10 cellular contexts compared by ENCODE assay signal in the genomic region with DNA sequence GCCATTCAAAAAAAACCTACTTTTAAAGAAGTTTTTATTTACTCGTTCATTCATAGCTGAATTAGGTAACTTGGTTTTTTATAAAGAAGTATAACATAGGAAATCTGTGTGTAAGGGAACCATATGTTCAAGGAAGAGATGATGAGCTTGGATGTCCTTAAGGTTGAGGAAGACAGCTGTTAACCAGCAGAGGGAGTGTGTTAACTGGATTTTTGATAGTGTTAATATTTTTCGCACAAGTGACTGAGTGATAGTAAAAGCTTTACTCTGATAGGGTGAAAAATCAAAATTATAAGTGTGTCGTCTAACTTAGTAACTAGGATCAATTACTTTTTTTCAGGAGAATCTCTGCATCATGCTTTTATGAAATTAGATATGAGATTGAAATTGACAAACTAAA.
A peak's percentile ranks its signal among the peaks of the same experiment; 100 is the strongest.
DNase-seq lines count a peak whose midpoint lies in the region; ATAC-seq, FAIRE-seq and TF ChIP-seq lines count a peak whose summit lies in the region.
"Had no signal": no experiment of that assay in that cellular context is flagged by ENCODE, and none has a peak within 500 bp of the region (broad histone marks: within the 10 kb centered on the region; RNA-seq: fewer than 3 reads in every experiment).

No MANE protein-coding gene starts in this region.

- no peaks in the 10 kb centered on the region for H3K27me3 ChIP-seq in BJ (ENCODE audit: control insufficient read depth, insufficient read depth, low read length)
- no peaks in the 10 kb centered on the region for H3K27me3 ChIP-seq in left lung

- H3K36me3 ChIP-seq in BJ (ENCODE audit: control insufficient read depth, insufficient read depth, low read length) (no peaks in the 10 kb centered on the region), left lung (no peaks in the 10 kb centered on the region)

- H3K4me3 ChIP-seq in BJ (ENCODE audit: low read depth, low read length) = no peak overlapping the region
- H3K4me3 ChIP-seq in left lung = no peak overlapping the region

- POLR2A ChIA-PET in BJ (lab: Charles Lee) = no interaction called here

- FAIRE-seq in TTC549 (lab: Jason Lieb, UNC) = peak; percentile 43

- TF ChIP-seq CTCF in BJ (IDR thresholded peaks at IDR 0.05; ENCODE audit: insufficient read depth, low read depth, low read length) (peak; percentile 21; the same call in 1 of the 2 replicates), left lung (IDR thresholded peaks at IDR 0.05) (peak; percentile 19 to 30)

- DNase-seq in BJ (ENCODE audit: low read depth) (no peak), KBM-7 (peak; percentile 9), left lung (no peak), NCI-H2107 treated with DMSO at 0.1 percent for 48 hours (lab: John Stamatoyannopoulos, UW; ENCODE audit: unreplicated experiment) (no peak), mucosa of gallbladder (ENCODE audit: low spot score) (no peak)
- DNase-seq: NCI-H1694 had no signal

- intact Hi-C loops in left lung (cut with DNase I) = no loop called here

- peaks cover 0 to 5% of the 10 kb centered on the region in 2 donors for H3K9me3 ChIP-seq in left lung

- H3K27ac ChIP-seq in left lung = no peak overlapping the region

- CTCF ChIA-PET in BJ (lab: Yijun Ruan, JAX) = interaction anchor here (0.7 to 1.0 kb wide), 2 partner anchors 11 to 723 kb away, joined by 3 to 4 read pairs; no protein-coding TSS in a partner anchor

- ATAC-seq in left lung (no peak), GM18498 (IDR thresholded peaks at IDR 0.05; ENCODE audit: unreplicated experiment) (no peak), GM21529 (IDR thresholded peaks at IDR 0.05; ENCODE audit: unreplicated experiment) (no peak)
- ATAC-seq: esophagus mucosa had no signal

- no peaks in the 10 kb centered on the region for H3K4me1 ChIP-seq in left lung

- in situ Hi-C loops in KBM-7 (cut with MboI; ENCODE audit: low pct_unique_long_range_greater_than_20kb, low sequenced_read_pairs) = no loop called here
